2 cellular contexts compared by ENCODE assay signal in genomic region chr18:46379323-46379950, GRCh38.
TF ChIP-seq lines count a peak whose summit lies in the region.

No MANE protein-coding gene starts in this region.

TF ChIP-seq in SK-N-SH treated with all-trans-retinoic acid at 6 μM for 48 hours, 23 proteins besides CTCF, POLR2A, EP300 and RAD21:
- no peak for TF ChIP-seq SNAI2 (CRISPR knock-in tag; IDR thresholded peaks at IDR 0.05)
- no peak for TF ChIP-seq ARNTL (CRISPR knock-in tag; IDR thresholded peaks at IDR 0.05; ENCODE audit: borderline replicate concordance, low read depth)
- TF ChIP-seq ZFP3 (CRISPR knock-in tag; IDR thresholded peaks at IDR 0.05) = peak; percentile 76; the same call in 1 of the 2 replicates
- no peak for TF ChIP-seq RARB (CRISPR knock-in tag; IDR thresholded peaks at IDR 0.05)
- TF ChIP-seq ZNF565 (CRISPR knock-in tag; conservative IDR thresholded peaks at IDR 0.05; ENCODE audit: low read depth) = no peak

TF ChIP-seq in H1, 55 proteins besides CTCF, POLR2A, EP300 and RAD21:
- TF ChIP-seq FOSL1 (IDR thresholded peaks at IDR 0.05; ENCODE audit: insufficient read depth, low read depth, low read length) (no peak), KDM1A (IDR thresholded peaks at IDR 0.05; ENCODE audit: borderline replicate concordance, low read length) (peak; percentile 79), HDAC2 (IDR thresholded peaks at IDR 0.05; ENCODE audit: borderline replicate concordance in 1 of 2, low read depth in 2 of 2, low read length in 2 of 2) (peak in 1 of 2 experiments; percentile 82; a peak in 1 of 4 replicates), ATF3 (IDR thresholded peaks at IDR 0.05; ENCODE audit: insufficient read depth, low read depth, low read length) (no peak)
